ENCODE assay signal across 1 cellular context in genomic region chr3:32850636-32851035, GRCh38.
A peak's percentile ranks its signal among the peaks of the same experiment; 100 is the strongest.
TF ChIP-seq lines count a peak whose summit lies in the region.

No MANE protein-coding gene starts in this region.

TF ChIP-seq in HepG2, 621 proteins besides CTCF, POLR2A, EP300 and RAD21 (continues in another document):
- TF ChIP-seq CBX2 (IDR thresholded peaks at IDR 0.05; ENCODE audit: low read depth, low read length) = no peak
- no peak for TF ChIP-seq CBX2 (CRISPR knock-in tag; IDR thresholded peaks at IDR 0.05; ENCODE audit: low read depth)
- TF ChIP-seq ZNF652 (CRISPR knock-in tag; IDR thresholded peaks at IDR 0.05; ENCODE audit: borderline replicate concordance, low read depth) = no peak
- 0 out of 2 replicates have a peak, but pooled peaks have one; percentile 1 for TF ChIP-seq NFIC (IDR thresholded peaks at IDR 0.05; ENCODE audit: low read length)
- no peak for TF ChIP-seq WIZ (CRISPR knock-in tag; IDR thresholded peaks at IDR 0.05)
- TF ChIP-seq, protein P1, sequence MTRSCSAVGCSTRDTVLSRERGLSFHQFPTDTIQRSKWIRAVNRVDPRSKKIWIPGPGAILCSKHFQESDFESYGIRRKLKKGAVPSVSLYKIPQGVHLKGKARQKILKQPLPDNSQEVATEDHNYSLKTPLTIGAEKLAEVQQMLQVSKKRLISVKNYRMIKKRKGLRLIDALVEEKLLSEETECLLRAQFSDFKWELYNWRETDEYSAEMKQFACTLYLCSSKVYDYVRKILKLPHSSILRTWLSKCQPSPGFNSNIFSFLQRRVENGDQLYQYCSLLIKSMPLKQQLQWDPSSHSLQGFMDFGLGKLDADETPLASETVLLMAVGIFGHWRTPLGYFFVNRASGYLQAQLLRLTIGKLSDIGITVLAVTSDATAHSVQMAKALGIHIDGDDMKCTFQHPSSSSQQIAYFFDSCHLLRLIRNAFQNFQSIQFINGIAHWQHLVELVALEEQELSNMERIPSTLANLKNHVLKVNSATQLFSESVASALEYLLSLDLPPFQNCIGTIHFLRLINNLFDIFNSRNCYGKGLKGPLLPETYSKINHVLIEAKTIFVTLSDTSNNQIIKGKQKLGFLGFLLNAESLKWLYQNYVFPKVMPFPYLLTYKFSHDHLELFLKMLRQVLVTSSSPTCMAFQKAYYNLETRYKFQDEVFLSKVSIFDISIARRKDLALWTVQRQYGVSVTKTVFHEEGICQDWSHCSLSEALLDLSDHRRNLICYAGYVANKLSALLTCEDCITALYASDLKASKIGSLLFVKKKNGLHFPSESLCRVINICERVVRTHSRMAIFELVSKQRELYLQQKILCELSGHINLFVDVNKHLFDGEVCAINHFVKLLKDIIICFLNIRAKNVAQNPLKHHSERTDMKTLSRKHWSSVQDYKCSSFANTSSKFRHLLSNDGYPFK (CRISPR knock-in tag; IDR thresholded peaks at IDR 0.05; ENCODE audit: borderline replicate concordance) = no peak
- no peak for TF ChIP-seq MED13 (CRISPR knock-in tag; IDR thresholded peaks at IDR 0.05)
- no peak for TF ChIP-seq HOXA3 (CRISPR knock-in tag; IDR thresholded peaks at IDR 0.05)
- no peak; the same call in 1 of the 2 replicates for TF ChIP-seq ELF3 (CRISPR knock-in tag; IDR thresholded peaks at IDR 0.05)
- TF ChIP-seq, protein P2, sequence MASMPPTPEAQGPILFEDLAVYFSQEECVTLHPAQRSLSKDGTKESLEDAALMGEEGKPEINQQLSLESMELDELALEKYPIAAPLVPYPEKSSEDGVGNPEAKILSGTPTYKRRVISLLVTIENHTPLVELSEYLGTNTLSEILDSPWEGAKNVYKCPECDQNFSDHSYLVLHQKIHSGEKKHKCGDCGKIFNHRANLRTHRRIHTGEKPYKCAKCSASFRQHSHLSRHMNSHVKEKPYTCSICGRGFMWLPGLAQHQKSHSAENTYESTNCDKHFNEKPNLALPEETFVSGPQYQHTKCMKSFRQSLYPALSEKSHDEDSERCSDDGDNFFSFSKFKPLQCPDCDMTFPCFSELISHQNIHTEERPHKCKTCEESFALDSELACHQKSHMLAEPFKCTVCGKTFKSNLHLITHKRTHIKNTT (CRISPR knock-in tag; IDR thresholded peaks at IDR 0.05) = no peak
- TF ChIP-seq ZNF317 (CRISPR knock-in tag; IDR thresholded peaks at IDR 0.05) = no peak
- TF ChIP-seq ONECUT2 (CRISPR knock-in tag; IDR thresholded peaks at IDR 0.05) = 0 out of 2 replicates have a peak, but pooled peaks have one; percentile 54
- TF ChIP-seq, protein P3, sequence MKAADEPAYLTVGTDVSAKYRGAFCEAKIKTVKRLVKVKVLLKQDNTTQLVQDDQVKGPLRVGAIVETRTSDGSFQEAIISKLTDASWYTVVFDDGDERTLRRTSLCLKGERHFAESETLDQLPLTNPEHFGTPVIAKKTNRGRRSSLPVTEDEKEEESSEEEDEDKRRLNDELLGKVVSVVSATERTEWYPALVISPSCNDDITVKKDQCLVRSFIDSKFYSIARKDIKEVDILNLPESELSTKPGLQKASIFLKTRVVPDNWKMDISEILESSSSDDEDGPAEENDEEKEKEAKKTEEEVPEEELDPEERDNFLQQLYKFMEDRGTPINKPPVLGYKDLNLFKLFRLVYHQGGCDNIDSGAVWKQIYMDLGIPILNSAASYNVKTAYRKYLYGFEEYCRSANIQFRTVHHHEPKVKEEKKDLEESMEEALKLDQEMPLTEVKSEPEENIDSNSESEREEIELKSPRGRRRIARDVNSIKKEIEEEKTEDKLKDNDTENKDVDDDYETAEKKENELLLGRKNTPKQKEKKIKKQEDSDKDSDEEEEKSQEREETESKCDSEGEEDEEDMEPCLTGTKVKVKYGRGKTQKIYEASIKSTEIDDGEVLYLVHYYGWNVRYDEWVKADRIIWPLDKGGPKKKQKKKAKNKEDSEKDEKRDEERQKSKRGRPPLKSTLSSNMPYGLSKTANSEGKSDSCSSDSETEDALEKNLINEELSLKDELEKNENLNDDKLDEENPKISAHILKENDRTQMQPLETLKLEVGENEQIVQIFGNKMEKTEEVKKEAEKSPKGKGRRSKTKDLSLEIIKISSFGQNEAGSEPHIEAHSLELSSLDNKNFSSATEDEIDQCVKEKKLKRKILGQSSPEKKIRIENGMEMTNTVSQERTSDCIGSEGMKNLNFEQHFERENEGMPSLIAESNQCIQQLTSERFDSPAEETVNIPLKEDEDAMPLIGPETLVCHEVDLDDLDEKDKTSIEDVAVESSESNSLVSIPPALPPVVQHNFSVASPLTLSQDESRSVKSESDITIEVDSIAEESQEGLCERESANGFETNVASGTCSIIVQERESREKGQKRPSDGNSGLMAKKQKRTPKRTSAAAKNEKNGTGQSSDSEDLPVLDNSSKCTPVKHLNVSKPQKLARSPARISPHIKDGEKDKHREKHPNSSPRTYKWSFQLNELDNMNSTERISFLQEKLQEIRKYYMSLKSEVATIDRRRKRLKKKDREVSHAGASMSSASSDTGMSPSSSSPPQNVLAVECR (CRISPR knock-in tag; IDR thresholded peaks at IDR 0.05; ENCODE audit: borderline replicate concordance) = peak; percentile 29; the same call in 1 of the 2 replicates
- TF ChIP-seq, protein P4, sequence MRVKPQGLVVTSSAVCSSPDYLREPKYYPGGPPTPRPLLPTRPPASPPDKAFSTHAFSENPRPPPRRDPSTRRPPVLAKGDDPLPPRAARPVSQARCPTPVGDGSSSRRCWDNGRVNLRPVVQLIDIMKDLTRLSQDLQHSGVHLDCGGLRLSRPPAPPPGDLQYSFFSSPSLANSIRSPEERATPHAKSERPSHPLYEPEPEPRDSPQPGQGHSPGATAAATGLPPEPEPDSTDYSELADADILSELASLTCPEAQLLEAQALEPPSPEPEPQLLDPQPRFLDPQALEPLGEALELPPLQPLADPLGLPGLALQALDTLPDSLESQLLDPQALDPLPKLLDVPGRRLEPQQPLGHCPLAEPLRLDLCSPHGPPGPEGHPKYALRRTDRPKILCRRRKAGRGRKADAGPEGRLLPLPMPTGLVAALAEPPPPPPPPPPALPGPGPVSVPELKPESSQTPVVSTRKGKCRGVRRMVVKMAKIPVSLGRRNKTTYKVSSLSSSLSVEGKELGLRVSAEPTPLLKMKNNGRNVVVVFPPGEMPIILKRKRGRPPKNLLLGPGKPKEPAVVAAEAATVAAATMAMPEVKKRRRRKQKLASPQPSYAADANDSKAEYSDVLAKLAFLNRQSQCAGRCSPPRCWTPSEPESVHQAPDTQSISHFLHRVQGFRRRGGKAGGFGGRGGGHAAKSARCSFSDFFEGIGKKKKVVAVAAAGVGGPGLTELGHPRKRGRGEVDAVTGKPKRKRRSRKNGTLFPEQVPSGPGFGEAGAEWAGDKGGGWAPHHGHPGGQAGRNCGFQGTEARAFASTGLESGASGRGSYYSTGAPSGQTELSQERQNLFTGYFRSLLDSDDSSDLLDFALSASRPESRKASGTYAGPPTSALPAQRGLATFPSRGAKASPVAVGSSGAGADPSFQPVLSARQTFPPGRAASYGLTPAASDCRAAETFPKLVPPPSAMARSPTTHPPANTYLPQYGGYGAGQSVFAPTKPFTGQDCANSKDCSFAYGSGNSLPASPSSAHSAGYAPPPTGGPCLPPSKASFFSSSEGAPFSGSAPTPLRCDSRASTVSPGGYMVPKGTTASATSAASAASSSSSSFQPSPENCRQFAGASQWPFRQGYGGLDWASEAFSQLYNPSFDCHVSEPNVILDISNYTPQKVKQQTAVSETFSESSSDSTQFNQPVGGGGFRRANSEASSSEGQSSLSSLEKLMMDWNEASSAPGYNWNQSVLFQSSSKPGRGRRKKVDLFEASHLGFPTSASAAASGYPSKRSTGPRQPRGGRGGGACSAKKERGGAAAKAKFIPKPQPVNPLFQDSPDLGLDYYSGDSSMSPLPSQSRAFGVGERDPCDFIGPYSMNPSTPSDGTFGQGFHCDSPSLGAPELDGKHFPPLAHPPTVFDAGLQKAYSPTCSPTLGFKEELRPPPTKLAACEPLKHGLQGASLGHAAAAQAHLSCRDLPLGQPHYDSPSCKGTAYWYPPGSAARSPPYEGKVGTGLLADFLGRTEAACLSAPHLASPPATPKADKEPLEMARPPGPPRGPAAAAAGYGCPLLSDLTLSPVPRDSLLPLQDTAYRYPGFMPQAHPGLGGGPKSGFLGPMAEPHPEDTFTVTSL (CRISPR knock-in tag; IDR thresholded peaks at IDR 0.05; ENCODE audit: borderline replicate concordance) = no peak
- no peak for TF ChIP-seq GZF1 (CRISPR knock-in tag; IDR thresholded peaks at IDR 0.05)
- TF ChIP-seq ADNP (CRISPR knock-in tag; IDR thresholded peaks at IDR 0.05) = no peak
- no peak for TF ChIP-seq KDM5A (IDR thresholded peaks at IDR 0.05; ENCODE audit: borderline replicate concordance, low read length)
- TF ChIP-seq FOXK1 (CRISPR knock-in tag; IDR thresholded peaks at IDR 0.05; ENCODE audit: borderline replicate concordance, low read depth) = 0 out of 2 replicates have a peak, but pooled peaks have one; percentile 17
- TF ChIP-seq RBM22 (optimal IDR thresholded peaks at IDR 0.05; ENCODE audit: low read length) = peak; percentile 14
- TF ChIP-seq, protein P5, sequence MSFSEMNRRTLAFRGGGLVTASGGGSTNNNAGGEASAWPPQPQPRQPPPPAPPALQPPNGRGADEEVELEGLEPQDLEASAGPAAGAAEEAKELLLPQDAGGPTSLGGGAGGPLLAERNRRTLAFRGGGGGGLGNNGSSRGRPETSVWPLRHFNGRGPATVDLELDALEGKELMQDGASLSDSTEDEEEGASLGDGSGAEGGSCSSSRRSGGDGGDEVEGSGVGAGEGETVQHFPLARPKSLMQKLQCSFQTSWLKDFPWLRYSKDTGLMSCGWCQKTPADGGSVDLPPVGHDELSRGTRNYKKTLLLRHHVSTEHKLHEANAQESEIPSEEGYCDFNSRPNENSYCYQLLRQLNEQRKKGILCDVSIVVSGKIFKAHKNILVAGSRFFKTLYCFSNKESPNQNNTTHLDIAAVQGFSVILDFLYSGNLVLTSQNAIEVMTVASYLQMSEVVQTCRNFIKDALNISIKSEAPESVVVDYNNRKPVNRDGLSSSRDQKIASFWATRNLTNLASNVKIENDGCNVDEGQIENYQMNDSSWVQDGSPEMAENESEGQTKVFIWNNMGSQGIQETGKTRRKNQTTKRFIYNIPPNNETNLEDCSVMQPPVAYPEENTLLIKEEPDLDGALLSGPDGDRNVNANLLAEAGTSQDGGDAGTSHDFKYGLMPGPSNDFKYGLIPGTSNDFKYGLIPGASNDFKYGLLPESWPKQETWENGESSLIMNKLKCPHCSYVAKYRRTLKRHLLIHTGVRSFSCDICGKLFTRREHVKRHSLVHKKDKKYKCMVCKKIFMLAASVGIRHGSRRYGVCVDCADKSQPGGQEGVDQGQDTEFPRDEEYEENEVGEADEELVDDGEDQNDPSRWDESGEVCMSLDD (CRISPR knock-in tag; IDR thresholded peaks at IDR 0.05; ENCODE audit: borderline replicate concordance) = no peak
- TF ChIP-seq ZSCAN31 (CRISPR knock-in tag; IDR thresholded peaks at IDR 0.05; ENCODE audit: low read depth) = no peak
- no peak for TF ChIP-seq GPBP1L1 (CRISPR knock-in tag; IDR thresholded peaks at IDR 0.05)
- no peak for TF ChIP-seq ZNF766 (CRISPR knock-in tag; IDR thresholded peaks at IDR 0.05; ENCODE audit: borderline replicate concordance)
- no peak for TF ChIP-seq ZNF251 (CRISPR knock-in tag; IDR thresholded peaks at IDR 0.05)
- TF ChIP-seq RXRB (CRISPR knock-in tag; IDR thresholded peaks at IDR 0.05; ENCODE audit: borderline replicate concordance) = no peak
- TF ChIP-seq NFE2L1 (CRISPR knock-in tag; IDR thresholded peaks at IDR 0.05; ENCODE audit: borderline replicate concordance) = no peak
- no peak for TF ChIP-seq ZNF333 (CRISPR knock-in tag; IDR thresholded peaks at IDR 0.05; ENCODE audit: borderline replicate concordance)
- no peak for TF ChIP-seq ZNF574 (CRISPR knock-in tag; IDR thresholded peaks at IDR 0.05)
- no peak for TF ChIP-seq POGZ (CRISPR knock-in tag; IDR thresholded peaks at IDR 0.05)
- TF ChIP-seq MLLT10 (CRISPR knock-in tag; IDR thresholded peaks at IDR 0.05) = no peak
- TF ChIP-seq ISL2 (CRISPR knock-in tag; IDR thresholded peaks at IDR 0.05) = no peak
- no peak for TF ChIP-seq REPIN1 (CRISPR knock-in tag; IDR thresholded peaks at IDR 0.05; ENCODE audit: borderline replicate concordance, low read depth)
- no peak for TF ChIP-seq IRX3 (CRISPR knock-in tag; IDR thresholded peaks at IDR 0.05; ENCODE audit: borderline replicate concordance, low read depth)
- TF ChIP-seq KLF12 (CRISPR knock-in tag; IDR thresholded peaks at IDR 0.05; ENCODE audit: borderline replicate concordance) = no peak
